28 cellular contexts compared by ENCODE assay signal in genomic region chr18:79136742-79137141, GRCh38.
A peak's percentile ranks its signal among the peaks of the same experiment; 100 is the strongest.
DNase-seq lines count a peak whose midpoint lies in the region.
"Had no signal": no experiment of that assay in that cellular context is flagged by ENCODE, and none has a peak within 500 bp of the region (broad histone marks: within the 10 kb centered on the region; RNA-seq: fewer than 3 reads in every experiment).

No MANE protein-coding gene starts in this region.

- no peak overlapping the region for H3K23ac ChIP-seq in mesendoderm (ENCODE audit: low read length)

- no peak overlapping the region for H4K8ac ChIP-seq in mesendoderm (ENCODE audit: low read depth, low read length)

- H3K27me3 ChIP-seq in mesendoderm (ENCODE audit: insufficient read depth, low read length, poor library complexity) = no peaks in the 10 kb centered on the region
- H3K27me3 ChIP-seq in CD8-positive, alpha-beta memory T cell (ENCODE audit: insufficient read depth, low read length, poor library complexity, severe bottlenecking) = no peaks in the 10 kb centered on the region
- H3K27me3 ChIP-seq: breast epithelium, colonic mucosa, esophagus squamous epithelium, gastroesophageal sphincter, SJCRH30 had no signal

- no peak overlapping the region for H3K4me3 ChIP-seq in mesendoderm (ENCODE audit: low read length)
- H3K4me3 ChIP-seq in CD8-positive, alpha-beta memory T cell (ENCODE audit: low read length) = no peak overlapping the region
- H3K4me3 ChIP-seq: breast epithelium, colonic mucosa, esophagus squamous epithelium, gastroesophageal sphincter, SJCRH30 had no signal

- no peaks in the 10 kb centered on the region for H3K79me1 ChIP-seq in mesendoderm (ENCODE audit: low read length)

- no peak overlapping the region for H3K56ac ChIP-seq in mesendoderm (ENCODE audit: low read length)

- H4K5ac ChIP-seq in mesendoderm (ENCODE audit: low read length) = no peak overlapping the region

- no peak overlapping the region for H3K4ac ChIP-seq in mesendoderm (ENCODE audit: low read depth, low read length)

- H2BK5ac ChIP-seq in mesendoderm (ENCODE audit: low read length) = no peak overlapping the region

- no peaks in the 10 kb centered on the region for H3K9me3 Mint-ChIP-seq in CD8-positive, alpha-beta memory T cell
- H3K9me3 Mint-ChIP-seq: activated CD4-positive, alpha-beta T cell treated with anti-CD3 and anti-CD28 coated beads, Interleukin-2, amount 10 ng/mL, durations not matched to agents 24 days and 14 days had no signal

- DNase-seq in H4 (ENCODE audit: low spot score) (peak; percentile 20), MV-4-11 (lab: John Stamatoyannopoulos, UW) (peak; percentile 53), amniotic epithelial cell (ENCODE audit: low read depth) (peak; percentile 7), mesendoderm (peak; percentile 51), SIG-M5 treated with dmso at 0.1 percent for 504 hours (lab: John Stamatoyannopoulos, UW; ENCODE audit: unreplicated experiment) (no peak), T1000 (lab: John Stamatoyannopoulos, UW) (no peak), HK-2 (ENCODE audit: unreplicated experiment) (no peak)
- DNase-seq in CD8-positive, alpha-beta memory T cell = no peak
- DNase-seq: activated CD4-positive, alpha-beta T cell treated with anti-CD3 and anti-CD28 coated beads, Interleukin-2, amount 10 ng/mL, durations not matched to agents 24 days and 14 days; activated naive CD4-positive, alpha-beta T cell treated with Interleukin-2 at 50 U/mL for 16 hours; activated T-cell treated with anti-CD3 and anti-CD28 coated beads, Interleukin-2, amount 50 U/mL, for 48 hours; amniotic stem cell; colonic mucosa; DMS153; esophagus squamous epithelium; GDM1; hypothalamus; islet precursor cell; NCI-H1105 treated with DMSO at 0.1 percent for 48 hours; NCI-H2107; NCI-H446; SJCRH30; stimulated activated CD8-positive, alpha-beta memory T cell treated with anti-CD3 and anti-CD28 coated beads, Interleukin-4, amount 100 ng/mL, for 48 hours; T-helper 1 cell; trophoblast cell had no signal

- H3K9ac ChIP-seq in mesendoderm (ENCODE audit: low read length) = no peak overlapping the region

- POLR2A ChIA-PET in CD8-positive, alpha-beta memory T cell (lab: Charles Lee) = no interaction called here

- no peak overlapping the region for H3K18ac ChIP-seq in mesendoderm (ENCODE audit: low read length)

- no peaks in the 10 kb centered on the region for H3K4me1 ChIP-seq in mesendoderm (ENCODE audit: control insufficient read depth, low read depth, low read length)
- peaks cover 9% of the 10 kb centered on the region for H3K4me1 ChIP-seq in CD8-positive, alpha-beta memory T cell (ENCODE audit: insufficient read depth, low read length)
- H3K4me1 ChIP-seq: breast epithelium, colonic mucosa, esophagus squamous epithelium, gastroesophageal sphincter, SJCRH30 had no signal

- no peaks in the 10 kb centered on the region for H3K9me3 ChIP-seq in CD8-positive, alpha-beta memory T cell (ENCODE audit: low read length)
- H3K9me3 ChIP-seq: breast epithelium, colonic mucosa, esophagus squamous epithelium, gastroesophageal sphincter, SJCRH30 had no signal

- H3K36me3 ChIP-seq in mesendoderm (ENCODE audit: control insufficient read depth, insufficient read depth, low read length) = no peaks in the 10 kb centered on the region
- peaks cover 4% of the 10 kb centered on the region for H3K36me3 ChIP-seq in CD8-positive, alpha-beta memory T cell (ENCODE audit: insufficient read depth, low read length)
- H3K36me3 ChIP-seq: breast epithelium, colonic mucosa, SJCRH30 had no signal

- H2BK120ac ChIP-seq in mesendoderm (ENCODE audit: low read depth, low read length) = no peak overlapping the region

- no peak overlapping the region for H3K4me3 Mint-ChIP-seq in CD8-positive, alpha-beta memory T cell
- H3K4me3 Mint-ChIP-seq: activated CD4-positive, alpha-beta T cell treated with anti-CD3 and anti-CD28 coated beads, Interleukin-2, amount 10 ng/mL, durations not matched to agents 24 days and 14 days; neural crest cell had no signal

- no peak overlapping the region for H2BK15ac ChIP-seq in mesendoderm (replicated peaks; ENCODE audit: low read depth)

- no peak overlapping the region for H2AK5ac ChIP-seq in mesendoderm (ENCODE audit: low read length)

- no peak overlapping the region for H3K27ac ChIP-seq in mesendoderm (ENCODE audit: low read depth, low read length)
- H3K27ac ChIP-seq in CD8-positive, alpha-beta memory T cell (ENCODE audit: low read depth, low read length) = no peak overlapping the region
- H3K27ac ChIP-seq: breast epithelium, colonic mucosa, esophagus squamous epithelium, gastroesophageal sphincter, SJCRH30 had no signal

- CTCF ChIA-PET in CD8-positive, alpha-beta memory T cell (lab: Charles Lee) = no interaction called here

- peaks cover 4 to 50% (median 22%) of the 10 kb centered on the region in 3 donors for H3K36me3 Mint-ChIP-seq in CD8-positive, alpha-beta memory T cell

- H3K79me2 ChIP-seq in mesendoderm (ENCODE audit: control insufficient read depth, insufficient read depth, low read length) = no peaks in the 10 kb centered on the region

- no CpG with 5 or more reads among the region's 6 CpGs for WGBS in mesendoderm (ENCODE audit: extremely low coverage, insufficient coverage, low lambda C conversion rate)

- H3K4me2 ChIP-seq in mesendoderm (ENCODE audit: low read length) = no peak overlapping the region

- H3K27me3 Mint-ChIP-seq in CD8-positive, alpha-beta memory T cell = peaks cover 0 to 1% of the 10 kb centered on the region in 2 donors
- H3K27me3 Mint-ChIP-seq: activated CD4-positive, alpha-beta T cell treated with anti-CD3 and anti-CD28 coated beads, Interleukin-2, amount 10 ng/mL, durations not matched to agents 24 days and 14 days had no signal

- peaks cover 24 to 39% (median 38%) of the 10 kb centered on the region in 3 donors for H3K4me1 Mint-ChIP-seq in CD8-positive, alpha-beta memory T cell
- H3K4me1 Mint-ChIP-seq: neural crest cell had no signal

- peak overlapping the region in 3 of 8 donors; percentile 6 to 48 (median 13) for H3K27ac Mint-ChIP-seq in CD8-positive, alpha-beta memory T cell
- H3K27ac Mint-ChIP-seq: activated CD4-positive, alpha-beta T cell treated with anti-CD3 and anti-CD28 coated beads, Interleukin-2, amount 10 ng/mL, durations not matched to agents 24 days and 14 days had no signal

Comparison
In these comparisons a context has a peak if more than half of its experiments do, and no peak if none do; other contexts are left out.
1. DNase-seq: peak in H4 (single experiment), MV-4-11 (single experiment), amniotic epithelial cell (single experiment) and mesendoderm (single experiment); none in SIG-M5 treated with dmso at 0.1 percent for 504 hours (single experiment), T1000 (single experiment), HK-2 (single experiment) and CD8-positive, alpha-beta memory T cell (0 of 5).